In genomic region chr10:4337581-4337980, GRCh38 we compare ENCODE assay signal across 1 cellular context.
TF ChIP-seq lines count a peak whose summit lies in the region.

No MANE protein-coding gene starts in this region.

TF ChIP-seq in SK-N-SH, 30 proteins besides CTCF, POLR2A, EP300 and RAD21 (continued from another document):
- TF ChIP-seq RXRA (IDR thresholded peaks at IDR 0.05; ENCODE audit: borderline replicate concordance, low read depth) (no peak), SMC3 (IDR thresholded peaks at IDR 0.05; ENCODE audit: low read depth, low read length) (no peak), USF2 (IDR thresholded peaks at IDR 0.05; ENCODE audit: borderline replicate concordance, low read depth, low read length) (no peak), GATA2 (CRISPR knock-in tag; IDR thresholded peaks at IDR 0.05) (no peak), MEF2A (IDR thresholded peaks at IDR 0.05; ENCODE audit: borderline replicate concordance, low read depth) (no peak), MAX (IDR thresholded peaks at IDR 0.05; ENCODE audit: low read depth) (no peak)
